ENCODE assay signal across 8 cellular contexts in genomic region chr12:76878045-76878898, GRCh38. TPM values are rescaled to one million over a fixed set of nuclear protein-coding genes. Genes with fewer than 3 reads are reported as not detected.
DNase-seq lines count a peak whose midpoint lies in the region; ATAC-seq and TF ChIP-seq lines count a peak whose summit lies in the region.

No MANE protein-coding gene starts in this region.

- peak overlapping the region in 3 of 4 donors; percentile 65 to 83 (median 74) for H3K27ac ChIP-seq in body of pancreas

- POLR2A ChIA-PET in BJ (lab: Charles Lee), result interaction anchor here (0.6 to 1.3 kb wide), 5 partner anchors 14 to 1050 kb away, joined by 3 to 20 read pairs (median 5); no protein-coding TSS in a partner anchor

- no peaks in the 10 kb centered on the region for H3K9me3 ChIP-seq in body of pancreas

- TF ChIP-seq POLR2A in body of pancreas (IDR thresholded peaks at IDR 0.05), result no peak

- intact Hi-C loops in body of pancreas (cut with DNase I), result no loop called here

- peak overlapping the region; percentile 88 to 99 for H3K4me3 Mint-ChIP-seq in stimulated activated naive CD8-positive, alpha-beta T cell treated with anti-CD3 and anti-CD28 coated beads, Interleukin-15, amount 100 ng/mL, for 72 hours

- peak overlapping the region in 1 of 2 donors; percentile 87 for H3K27ac Mint-ChIP-seq in stimulated activated naive CD8-positive, alpha-beta T cell treated with anti-CD3 and anti-CD28 coated beads, Interleukin-15, amount 100 ng/mL, for 72 hours

- no peak for DNase-seq in BJ (ENCODE audit: low read depth)
- peak; percentile 37 for DNase-seq in NCI-H748 treated with DMSO at 0.1 percent for 48 hours (lab: John Stamatoyannopoulos, UW)
- peak; percentile 22 to 47 (median 33) for DNase-seq in body of pancreas
- no peak for DNase-seq in kidney epithelial cell (ENCODE audit: low read depth)
- peak; percentile 30 to 51 for DNase-seq in stimulated activated naive CD8-positive, alpha-beta T cell treated with anti-CD3 and anti-CD28 coated beads, Interleukin-15, amount 100 ng/mL, for 72 hours
- no peak for DNase-seq in GF-D8 (lab: John Stamatoyannopoulos, UW)

- peaks cover 17% of the 10 kb centered on the region for H3K4me1 Mint-ChIP-seq in stimulated activated naive CD8-positive, alpha-beta T cell treated with anti-CD3 and anti-CD28 coated beads, Interleukin-15, amount 100 ng/mL, for 72 hours

- 0 to 2% methylated on average over 34 to 45 of the region's 45 CpGs for WGBS in body of pancreas, 2 donors

- TF ChIP-seq CTCF in BJ (IDR thresholded peaks at IDR 0.05; ENCODE audit: insufficient read depth, low read depth, low read length) (peak; percentile 38; the same call in 1 of the 2 replicates), body of pancreas (IDR thresholded peaks at IDR 0.05) (peak in 3 of 7 experiments; percentile 13 to 34 (median 17)), kidney epithelial cell (IDR thresholded peaks at IDR 0.05; ENCODE audit: insufficient read depth, low read length, poor library complexity, severe bottlenecking) (peak; percentile 36)

- no peaks in the 10 kb centered on the region for H3K36me3 ChIP-seq in BJ (ENCODE audit: control insufficient read depth, insufficient read depth, low read length)
- H3K36me3 ChIP-seq in body of pancreas (replicated peaks in 1 of 2; ENCODE audit: insufficient read depth in 1 of 2, low read depth in 2 of 2), result no peaks in the 10 kb centered on the region
- H3K36me3 ChIP-seq in kidney epithelial cell (ENCODE audit: control insufficient read depth, insufficient read depth, low read length), result no peaks in the 10 kb centered on the region

- H3K4me3 ChIP-seq in BJ (ENCODE audit: low read depth, low read length) (peak overlapping the region; percentile 82), body of pancreas (peak overlapping the region; percentile 70 to 75), kidney epithelial cell (ENCODE audit: low read depth, low read length) (peak overlapping the region; percentile 88)

- peaks cover 10% of the 10 kb centered on the region for H3K4me1 ChIP-seq in body of pancreas

- CTCF ChIA-PET in BJ (lab: Yijun Ruan, JAX), result interaction anchor here (0.8 to 3.5 kb wide), 7 partner anchors 8 to 132 kb away, joined by 3 to 15 read pairs (median 5); no protein-coding TSS in a partner anchor

- H3K27me3 ChIP-seq in BJ (ENCODE audit: control insufficient read depth, insufficient read depth, low read length), result no peaks in the 10 kb centered on the region
- H3K27me3 ChIP-seq in body of pancreas, result no peaks in the 10 kb centered on the region
- no peaks in the 10 kb centered on the region for H3K27me3 ChIP-seq in kidney epithelial cell (ENCODE audit: control insufficient read depth, insufficient read depth, low read length)

- H3K27me3 Mint-ChIP-seq in stimulated activated naive CD8-positive, alpha-beta T cell treated with anti-CD3 and anti-CD28 coated beads, Interleukin-15, amount 100 ng/mL, for 72 hours, result peaks cover 82% of the 10 kb centered on the region

- no peaks in the 10 kb centered on the region for H3K9me3 Mint-ChIP-seq in stimulated activated naive CD8-positive, alpha-beta T cell treated with anti-CD3 and anti-CD28 coated beads, Interleukin-15, amount 100 ng/mL, for 72 hours

- peak; percentile 39 for ATAC-seq in GM18517 (IDR thresholded peaks at IDR 0.05; ENCODE audit: unreplicated experiment)
- ATAC-seq in HG02938 (IDR thresholded peaks at IDR 0.05; ENCODE audit: unreplicated experiment), result peak; percentile 37
- ATAC-seq in body of pancreas, result peak; percentile 16
- ATAC-seq in stimulated activated naive CD8-positive, alpha-beta T cell treated with anti-CD3 and anti-CD28 coated beads, Interleukin-15, amount 100 ng/mL, for 72 hours, result peak; percentile 77

RNA-seq across cellular contexts. Expression of gene CSRP2, which starts 0.5 kb away (rescaled TPM):
- polyA plus RNA-seq in BJ (2011; rRNA removed), result 81.6 and 99.2 TPM in 2 replicates
- 16.7 and 19.7 TPM in 2 replicates for polyA minus RNA-seq in BJ (2011; rRNA and poly(A)+ RNA removed)
- total RNA-seq in body of pancreas, result 10 to 100 TPM in 1 of 2 donors, 1 to 10 TPM in 1; 4.3 to 19.7 TPM
- 37.6 and 52.9 TPM in 2 replicates for total RNA-seq in kidney epithelial cell

Comparison
In these comparisons a context has a peak if more than half of its experiments do, and no peak if none do; other contexts are left out.
1. DNase-seq: peak in NCI-H748 treated with DMSO at 0.1 percent for 48 hours (single experiment), body of pancreas (4 of 4) and stimulated activated naive CD8-positive, alpha-beta T cell treated with anti-CD3 and anti-CD28 coated beads, Interleukin-15, amount 100 ng/mL, for 72 hours (2 of 2); none in BJ (single experiment), kidney epithelial cell (single experiment) and GF-D8 (single experiment).
2. ATAC-seq: peak in every context shown above with its lines; median percentile 77 in stimulated activated naive CD8-positive, alpha-beta T cell treated with anti-CD3 and anti-CD28 coated beads, Interleukin-15, amount 100 ng/mL, for 72 hours; 39 in GM18517; 37 in HG02938; 16 in body of pancreas.
3. Peak in every context shown above with its lines, with median percentiles within 50 percentile points of each other: H3K4me3 ChIP-seq.